Comparison of ENCODE assay signal across 28 cellular contexts in the genomic region with DNA sequence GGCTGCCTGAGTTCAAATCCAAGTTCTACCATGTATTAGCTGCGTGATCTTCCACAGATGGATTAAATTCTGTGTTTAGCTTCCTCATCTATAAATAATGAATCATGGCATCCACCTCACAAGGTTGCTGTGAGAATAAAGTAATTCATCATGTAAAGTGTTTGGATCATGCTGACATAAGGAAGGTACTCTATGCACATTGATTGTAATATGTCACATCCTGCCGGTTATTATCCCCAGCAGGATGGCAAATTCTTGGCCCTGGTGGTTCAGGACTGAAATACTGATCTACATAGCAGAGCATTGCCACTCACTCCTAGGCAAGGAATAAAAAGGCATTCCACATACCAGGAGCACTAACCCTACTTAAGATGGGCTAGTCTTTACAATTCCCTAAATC. TPM values are rescaled to one million over a fixed set of nuclear protein-coding genes. Genes with fewer than 3 reads are reported as not detected.
DNase-seq lines count a peak whose midpoint lies in the region; ATAC-seq, FAIRE-seq and TF ChIP-seq lines count a peak whose summit lies in the region.
"Had no signal": no experiment of that assay in that cellular context is flagged by ENCODE, and none has a peak within 500 bp of the region (broad histone marks: within the 10 kb centered on the region; RNA-seq: fewer than 3 reads in every experiment).

No MANE protein-coding gene starts in this region.

- POLR2A ChIA-PET in H1 (lab: Charles Lee; ENCODE audit: partially characterized antibody) = interaction anchor here (0.6 to 1.9 kb wide), 2 partner anchors 11 to 773 kb away, joined by 3 to 8 read pairs; no protein-coding TSS in a partner anchor

- no peak overlapping the region for H3K56ac ChIP-seq in H1 (replicated peaks; ENCODE audit: insufficient read length, low read depth, low read length)

- no peaks in the 10 kb centered on the region for H3K36me3 ChIP-seq in cardiac muscle cell
- H3K36me3 ChIP-seq in HUES64 (ENCODE audit: insufficient read depth, low read length) = peaks cover 7% of the 10 kb centered on the region
- peaks cover 0 to 13% (median 0%) of the 10 kb centered on the region in 4 experiments; a peak in 2 of 8 replicates for H3K36me3 ChIP-seq in H1 (ENCODE audit: control insufficient read depth in 2 of 4, insufficient read depth in 4 of 4, low read length in 3 of 4)
- no peaks in the 10 kb centered on the region for H3K36me3 ChIP-seq in trophoblast cell (ENCODE audit: control insufficient read depth in 1 of 2, insufficient read depth in 2 of 2, low read length in 2 of 2)
- no peaks in the 10 kb centered on the region for H3K36me3 ChIP-seq in hepatocyte (replicated peaks; ENCODE audit: insufficient read depth, low read depth)
- H3K36me3 ChIP-seq: SJCRH30 had no signal

- no peak for TF ChIP-seq EP300 in H1 (IDR thresholded peaks at IDR 0.05; ENCODE audit: borderline replicate concordance in 1 of 2, low read depth in 2 of 2, low read length in 2 of 2)

- TF ChIP-seq RAD21 in H1 (IDR thresholded peaks at IDR 0.05 in 1 of 2, conservative IDR thresholded peaks at IDR 0.05 in 1 of 2; ENCODE audit: low read depth in 2 of 2, low read length in 2 of 2) = no peak

- H3K79me1 ChIP-seq in H1 (ENCODE audit: low read depth, low read length) (peaks cover 15% of the 10 kb centered on the region), trophoblast cell (ENCODE audit: low read length) (peaks cover 6% of the 10 kb centered on the region)

- H3K9ac ChIP-seq in HUES64 (ENCODE audit: low read depth, low read length) = no peak overlapping the region
- no peak overlapping the region for H3K9ac ChIP-seq in H1 (replicated peaks in 1 of 4; ENCODE audit: extremely low read depth in 1 of 4, low read depth in 3 of 4, low read length in 3 of 4)
- H3K9ac ChIP-seq in trophoblast cell (ENCODE audit: low read length) = no peak overlapping the region
- H3K9ac ChIP-seq: GM23248, KMS-11 had no signal

- H3K9me2 ChIP-seq in hepatocyte (replicated peaks; ENCODE audit: insufficient read depth) = no peaks in the 10 kb centered on the region

- peaks cover 0 to 4% of the 10 kb centered on the region in 2 experiments for H4K20me1 ChIP-seq in H1 (replicated peaks in 1 of 2; ENCODE audit: control insufficient read depth in 1 of 2, insufficient read depth in 2 of 2, low read length in 2 of 2)
- peaks cover 30% of the 10 kb centered on the region for H4K20me1 ChIP-seq in hepatocyte (ENCODE audit: insufficient read depth, poor library complexity, severe bottlenecking)

- H3K18ac ChIP-seq in H1 (ENCODE audit: extremely low read depth, low read length) (no peak overlapping the region), trophoblast cell (ENCODE audit: low read length) (no peak overlapping the region)

- no peak for FAIRE-seq in H1 (lab: Jason Lieb, UNC)
- FAIRE-seq: A204.1 had no signal

- no peak for TF ChIP-seq CTCF in cardiac muscle cell (IDR thresholded peaks at IDR 0.05; ENCODE audit: low read depth, low read length)
- no peak for TF ChIP-seq CTCF in H1 (IDR thresholded peaks at IDR 0.05; ENCODE audit: control extremely low read depth in 1 of 3, insufficient read depth in 1 of 3, low read depth in 1 of 3, low read length in 3 of 3)
- no peak for TF ChIP-seq CTCF in hepatocyte (IDR thresholded peaks at IDR 0.05; ENCODE audit: poor library complexity)

- H3K4me1 ChIP-seq in cardiac muscle cell (ENCODE audit: low read depth) = peaks cover 9% of the 10 kb centered on the region
- H3K4me1 ChIP-seq in HUES64 (ENCODE audit: insufficient read depth, low read length) = peaks cover 51% of the 10 kb centered on the region
- H3K4me1 ChIP-seq in H1 (replicated peaks in 1 of 4; ENCODE audit: control insufficient read depth in 3 of 4, insufficient read depth in 4 of 4, low read length in 3 of 4) = peaks cover 0 to 20% (median 9%) of the 10 kb centered on the region in 4 experiments; a peak in 5 of 7 replicates
- peaks cover 6 to 12% of the 10 kb centered on the region in 2 experiments for H3K4me1 ChIP-seq in trophoblast cell (ENCODE audit: control insufficient read depth in 1 of 2, insufficient read depth in 2 of 2, low read length in 2 of 2)
- peaks cover 7% of the 10 kb centered on the region for H3K4me1 ChIP-seq in hepatocyte (ENCODE audit: insufficient read depth)
- H3K4me1 ChIP-seq: Caco-2 had no signal

- CTCF ChIA-PET in H1 (lab: Charles Lee; ENCODE audit: partially characterized antibody) = interaction anchor here (0.6 to 2.0 kb wide), 2 partner anchors 10 to 18 kb away, joined by 4 to 8 read pairs; no protein-coding TSS in a partner anchor

- no peak overlapping the region for H4K12ac ChIP-seq in trophoblast cell (ENCODE audit: low read depth, low read length)

- peak overlapping the region; percentile 19; the same call in 1 of the 2 replicates for H2AK5ac ChIP-seq in H1 (ENCODE audit: low read depth, low read length)
- H2AK5ac ChIP-seq in trophoblast cell (ENCODE audit: low read length) = no peak overlapping the region

- intact Hi-C loops in left cardiac atrium (cut with DNase I) = no loop called here

- H2AFZ ChIP-seq in H1 (ENCODE audit: low read length) (no peak overlapping the region), trophoblast cell (ENCODE audit: insufficient read depth, low read length, poor library complexity) (no peak overlapping the region), hepatocyte (no peak overlapping the region)
- H2AFZ ChIP-seq: GM23248, PC-9 had no signal

- H3K4me2 ChIP-seq in H1 (ENCODE audit: insufficient read depth in 1 of 2, low read depth in 2 of 2, low read length in 2 of 2) (no peak overlapping the region), trophoblast cell (ENCODE audit: low read length) (no peak overlapping the region), hepatocyte (no peak overlapping the region)
- H3K4me2 ChIP-seq: KMS-11, PC-9 had no signal

- H3K27me3 ChIP-seq in cardiac muscle cell (no peaks in the 10 kb centered on the region), HUES64 (ENCODE audit: insufficient read depth, low read length) (no peaks in the 10 kb centered on the region), H1 (replicated peaks in 1 of 4; ENCODE audit: control insufficient read depth in 3 of 4, extremely low read depth in 1 of 4, insufficient read depth in 3 of 4, low read length in 3 of 4) (no peaks in the 10 kb centered on the region), trophoblast cell (ENCODE audit: insufficient read depth, low read length) (no peaks in the 10 kb centered on the region), hepatocyte (no peaks in the 10 kb centered on the region)
- H3K27me3 ChIP-seq: SJCRH30 had no signal

- H3K27ac ChIP-seq in cardiac muscle cell (peak overlapping the region; percentile 29), HUES64 (ENCODE audit: low read depth, low read length) (peak overlapping the region; percentile 40; the same call in 1 of the 2 replicates), H1 (ENCODE audit: low read depth, low read length) (no peak overlapping the region), trophoblast cell (ENCODE audit: low read depth, low read length) (no peak overlapping the region), hepatocyte (no peak overlapping the region)
- H3K27ac ChIP-seq: GM23248, KMS-11, PC-9, SJCRH30 had no signal

- H4K91ac ChIP-seq in H1 (replicated peaks; ENCODE audit: insufficient read length, low read length) (no peak overlapping the region), trophoblast cell (ENCODE audit: low read depth, low read length) (no peak overlapping the region)

- 93% methylated on average over 2 of the region's 2 CpGs for WGBS in HUES64
- 94% methylated on average over 2 of the region's 2 CpGs; no CpG with 5 or more reads in 1 of the 2 experiments for WGBS in H1 (ENCODE audit: extremely low coverage in 1 of 2, insufficient coverage in 1 of 2, insufficient read length in 1 of 2, insufficient replicate concordance in 2 of 2, low coverage in 1 of 2, low lambda C conversion rate in 2 of 2, missing lambda C conversion rate in 1 of 2), 2 experiments
- no CpG with 5 or more reads among the region's 2 CpGs for WGBS in trophoblast cell (ENCODE audit: extremely low coverage, insufficient coverage, insufficient read length)
- 96% methylated on average over 2 of the region's 2 CpGs for WGBS in hepatocyte (ENCODE audit: low lambda C conversion rate, missing lambda C conversion rate)

- H3K23ac ChIP-seq in H1 (ENCODE audit: insufficient read length) (no peak overlapping the region), trophoblast cell (ENCODE audit: low read length) (no peak overlapping the region)

- H2BK120ac ChIP-seq in H1 (replicated peaks; ENCODE audit: low read depth, low read length) (no peak overlapping the region), trophoblast cell (ENCODE audit: insufficient read depth, low read length, poor library complexity) (no peak overlapping the region)

- H3K4me3 ChIP-seq in cardiac muscle cell = no peak overlapping the region
- H3K4me3 ChIP-seq in HUES64 (ENCODE audit: low read length) = no peak overlapping the region
- H3K4me3 ChIP-seq in H1 (ENCODE audit: extremely low read depth in 1 of 4, insufficient read depth in 2 of 4, low read depth in 3 of 4, low read length in 4 of 4) = no peak overlapping the region
- H3K4me3 ChIP-seq in trophoblast cell (ENCODE audit: low read depth, low read length) = no peak overlapping the region
- no peak overlapping the region for H3K4me3 ChIP-seq in hepatocyte
- H3K4me3 ChIP-seq: GM23248, HAP-1, PC-9, SJCRH30 had no signal

- H3K4ac ChIP-seq in H1 (replicated peaks; ENCODE audit: insufficient read length, low read depth, low read length) (no peak overlapping the region), trophoblast cell (ENCODE audit: low read depth, low read length) (peak overlapping the region; percentile 51)

- H2BK15ac ChIP-seq in H1 (ENCODE audit: low read length) = no peak overlapping the region

- no peak for DNase-seq in cardiac muscle cell (ENCODE audit: low read depth in 1 of 2, low spot score in 1 of 2)
- DNase-seq in left cardiac atrium = no peak
- DNase-seq in H1 (ENCODE audit: low read depth in 1 of 2, low spot score in 2 of 2) = no peak
- no peak for DNase-seq in trophoblast cell
- DNase-seq in hepatocyte (ENCODE audit: low spot score) = no peak
- DNase-seq in DMS114 treated with DMSO at 0.1 percent for 48 hours (lab: John Stamatoyannopoulos, UW; ENCODE audit: unreplicated experiment) = no peak
- DNase-seq: C1 segment of cervical spinal cord; Caco-2; CD4-positive, alpha-beta memory T cell; DND-41; GM23248; HFFc6; MM.1S; NCI-H187; NCI-H2107; NCI-H2227 treated with DMSO at 0.1 percent for 48 hours; NCI-H510A; NCI-H774; PC-9; SJCRH30; T-helper 17 cell had no signal

- H3K9me3 ChIP-seq in cardiac muscle cell (ENCODE audit: low read depth) (no peaks in the 10 kb centered on the region), HUES64 (ENCODE audit: insufficient read depth, low read depth, low read length) (no peaks in the 10 kb centered on the region), H1 (ENCODE audit: insufficient read depth in 2 of 2, low read depth in 1 of 2, low read length in 1 of 2) (no peaks in the 10 kb centered on the region), trophoblast cell (ENCODE audit: insufficient read depth, low read depth, low read length) (no peaks in the 10 kb centered on the region), hepatocyte (ENCODE audit: low read depth) (no peaks in the 10 kb centered on the region)
- H3K9me3 ChIP-seq: Caco-2, HAP-1, SJCRH30 had no signal

- TF ChIP-seq POLR2A in H1 (IDR thresholded peaks at IDR 0.05; ENCODE audit: control extremely low read depth in 1 of 2, low read depth in 2 of 2, low read length in 2 of 2) = no peak

- no peak overlapping the region for H2BK20ac ChIP-seq in H1 (ENCODE audit: low read length)

- H2BK12ac ChIP-seq in H1 (ENCODE audit: low read depth, low read length) = no peak overlapping the region
- H2BK12ac ChIP-seq in trophoblast cell (ENCODE audit: low read length) = no peak overlapping the region

- peaks cover 13 to 96% of the 10 kb centered on the region in 2 experiments; a peak in 3 of 4 replicates for H3K79me2 ChIP-seq in H1 (ENCODE audit: control insufficient read depth in 1 of 2, insufficient read depth in 2 of 2, low read length in 2 of 2)
- H3K79me2 ChIP-seq in trophoblast cell (ENCODE audit: control insufficient read depth, insufficient read depth, low read length, poor library complexity) = peaks cover 3% of the 10 kb centered on the region
- H3K79me2 ChIP-seq in hepatocyte = peaks cover 97% of the 10 kb centered on the region

- no peak overlapping the region for H4K5ac ChIP-seq in H1 (ENCODE audit: insufficient read length, low read depth, low read length)

- no peak overlapping the region for H4K8ac ChIP-seq in H1 (ENCODE audit: extremely low read depth, insufficient read depth, low read length)
- H4K8ac ChIP-seq in trophoblast cell (ENCODE audit: low read depth, low read length) = no peak overlapping the region

- H3K23me2 ChIP-seq in H1 (ENCODE audit: low read depth, low read length) = no peaks in the 10 kb centered on the region

- ATAC-seq in left cardiac atrium = no peak
- no peak for ATAC-seq in HG03457 (IDR thresholded peaks at IDR 0.05; ENCODE audit: unreplicated experiment)
- ATAC-seq: Right ventricle myocardium inferior, SK-N-SH treated with all-trans-retinoic acid at 6 μM for 48 hours, T-helper 17 cell had no signal

- no peak overlapping the region for H2BK5ac ChIP-seq in H1 (ENCODE audit: low read depth, low read length)
- no peak overlapping the region for H2BK5ac ChIP-seq in trophoblast cell (ENCODE audit: low read depth, low read length, poor library complexity)

- H3K14ac ChIP-seq in H1 (ENCODE audit: insufficient read length) (no peak overlapping the region), trophoblast cell (ENCODE audit: low read length) (no peak overlapping the region)

RNA-seq across cellular contexts. Expression of gene LGR4, which starts 40.8 kb away (rescaled TPM):
- total RNA-seq in cardiac muscle cell (84.2 and 89.3 TPM in 2 replicates), left cardiac atrium (10 to 100 TPM; 29.0 to 33.3 TPM), hepatocyte (108 and 115 TPM in 2 replicates)
- polyA plus RNA-seq in cardiac muscle cell (52.4 and 66.1 TPM in 2 replicates), H1 (2011; rRNA removed) (21.9 and 26.6 TPM in 2 replicates), hepatocyte (27.2 and 30.1 TPM in 2 replicates)
- 42.3 TPM for polyA plus RNA-seq in HUES64 (2013, experiment 1 of 2)
- polyA plus RNA-seq in HUES64 (2013, experiment 2 of 2) = 45.0 TPM
- total RNA-seq in H1 (2021; fragmentation: NEBNext Ultra II Directional; extraction: Animal tissue kit (Norgen Biotek cat#: 25700)) = 57.6 and 61.7 TPM in 2 replicates
- 29.3 TPM for polyA plus RNA-seq in H1 (2011; cell fraction: cytosol; rRNA removed)
- polyA plus RNA-seq in H1 (2011; cell fraction: nucleus; rRNA removed) = 42.1 TPM
- polyA plus RNA-seq in H1 (2012, experiment 1 of 2) = 21.3 to 30.0 TPM (median 27.5 TPM) in 4 replicates
- 2.0 TPM for polyA plus RNA-seq in H1 (2012, experiment 2 of 2)
- polyA plus RNA-seq in H1 (2013, experiment 1 of 2) = 38.0 TPM
- 39.9 TPM for polyA plus RNA-seq in H1 (2013, experiment 2 of 2)
- polyA minus RNA-seq in H1 (2011; rRNA and poly(A)+ RNA removed) = 165 and 166 TPM in 2 replicates
- 77.4 TPM for polyA minus RNA-seq in H1 (2011; cell fraction: cytosol; rRNA and poly(A)+ RNA removed)
- 154 TPM for polyA minus RNA-seq in H1 (2011; cell fraction: nucleus; rRNA and poly(A)+ RNA removed)
- 56.6 and 59.1 TPM in 2 replicates for polyA plus RNA-seq in trophoblast cell (2013)

Comparison
In these comparisons a context has a peak if more than half of its experiments do, and no peak if none do; other contexts are left out.
1. H3K27ac ChIP-seq: peak in cardiac muscle cell (single experiment) and HUES64 (single experiment); none in H1 (single experiment), trophoblast cell (single experiment) and hepatocyte (single experiment).